9 cellular contexts compared by ENCODE assay signal in genomic region chr11:86592047-86592564, GRCh38.
A peak's percentile ranks its signal among the peaks of the same experiment; 100 is the strongest.
DNase-seq lines count a peak whose midpoint lies in the region; ATAC-seq, FAIRE-seq and TF ChIP-seq lines count a peak whose summit lies in the region.
"Had no signal": no experiment of that assay in that cellular context is flagged by ENCODE, and none has a peak within 500 bp of the region (broad histone marks: within the 10 kb centered on the region; RNA-seq: fewer than 3 reads in every experiment).

No MANE protein-coding gene starts in this region.

- H3F3A ChIP-seq in Loucy (ENCODE audit: low read depth) = no peaks in the 10 kb centered on the region

- H3K9me3 ChIP-seq in Loucy (ENCODE audit: insufficient read depth, low read depth, low read length) (no peaks in the 10 kb centered on the region), neuronal stem cell (replicated peaks in 1 of 2; ENCODE audit: control insufficient read depth in 2 of 2, insufficient read depth in 1 of 2, low read depth in 1 of 2, low read length in 2 of 2) (peaks cover 2 to 3% of the 10 kb centered on the region in 2 donors)

- no peak overlapping the region for H2AK5ac ChIP-seq in neuronal stem cell (ENCODE audit: low read depth, low read length)

- no peak overlapping the region for H2BK12ac ChIP-seq in neuronal stem cell (ENCODE audit: low read length)

- H3K4me3 ChIP-seq in Loucy (ENCODE audit: low read length, poor library complexity, severe bottlenecking) (no peak overlapping the region), bronchial epithelial cell (ENCODE audit: low read depth, low read length) (no peak overlapping the region), neuronal stem cell (ENCODE audit: low read length in 2 of 2) (no peak overlapping the region)

- H2BK5ac ChIP-seq in neuronal stem cell (ENCODE audit: low read length) = no peak overlapping the region

- H4K91ac ChIP-seq in neuronal stem cell (ENCODE audit: low read depth, low read length, poor library complexity) = no peak overlapping the region

- H3K14ac ChIP-seq in neuronal stem cell (ENCODE audit: low read length) = no peak overlapping the region

- H2BK120ac ChIP-seq in neuronal stem cell (ENCODE audit: low read depth, low read length) = no peak overlapping the region

- H3K36me3 ChIP-seq in Loucy (ENCODE audit: insufficient read depth, low read length) = no peaks in the 10 kb centered on the region
- no peaks in the 10 kb centered on the region for H3K36me3 ChIP-seq in bronchial epithelial cell (ENCODE audit: control insufficient read depth, insufficient read depth, low read length)
- H3K36me3 ChIP-seq in neuronal stem cell (replicated peaks in 1 of 2; ENCODE audit: control insufficient read depth in 2 of 2, insufficient read depth in 2 of 2, low read length in 2 of 2) = no peaks in the 10 kb centered on the region

- no peak overlapping the region for H2BK15ac ChIP-seq in neuronal stem cell (ENCODE audit: low read length)

- H2AFZ ChIP-seq in Loucy (ENCODE audit: low read length) = peak overlapping the region; percentile 65
- H2AFZ ChIP-seq in neuronal stem cell (ENCODE audit: low read length) = no peak overlapping the region

- no peaks in the 10 kb centered on the region for H3K9me2 ChIP-seq in Loucy (replicated peaks; ENCODE audit: low read depth, low read length)

- in situ Hi-C loops in KBM-7 (cut with MboI; ENCODE audit: low pct_unique_long_range_greater_than_20kb, low sequenced_read_pairs) = no loop called here

- TF ChIP-seq CTCF in Loucy (conservative IDR thresholded peaks at IDR 0.05; ENCODE audit: low read length) = no peak
- no peak for TF ChIP-seq CTCF in bronchial epithelial cell (IDR thresholded peaks at IDR 0.05; ENCODE audit: insufficient read depth, low read length, severe bottlenecking)

- no peak for FAIRE-seq in bronchial epithelial cell (lab: Jason Lieb, UNC)

- peaks cover 2% of the 10 kb centered on the region for H3K79me1 ChIP-seq in neuronal stem cell (ENCODE audit: low read depth, low read length)

- H3K9ac ChIP-seq in Loucy (ENCODE audit: low read depth, low read length, poor library complexity, severe bottlenecking) (peak overlapping the region; percentile 65), neuronal stem cell (ENCODE audit: low read depth, low read length, poor library complexity) (no peak overlapping the region)

- peaks cover 5% of the 10 kb centered on the region; the same call in 1 of the 2 replicates for H3K79me2 ChIP-seq in Loucy (ENCODE audit: insufficient read depth, low read length)

- ATAC-seq in HG02870 (IDR thresholded peaks at IDR 0.05; ENCODE audit: unreplicated experiment) (no peak), HG02973 (IDR thresholded peaks at IDR 0.05; ENCODE audit: unreplicated experiment) (no peak)

- no peak overlapping the region for H3K23ac ChIP-seq in neuronal stem cell (ENCODE audit: low read depth, low read length, poor library complexity)

- no peak overlapping the region for H3K18ac ChIP-seq in neuronal stem cell (ENCODE audit: low read length)

- DNase-seq in DMS79 (lab: John Stamatoyannopoulos, UW) (peak; percentile 90), bronchial epithelial cell (ENCODE audit: low read depth) (peak; percentile 67), neuronal stem cell (ENCODE audit: low spot score) (no peak), NCI-H187 treated with DMSO at 0.1 percent for 48 hours (lab: John Stamatoyannopoulos, UW) (no peak), KBM-7 (no peak)
- DNase-seq: SIG-M5 had no signal

- H3K4me2 ChIP-seq in Loucy (ENCODE audit: low read depth, low read length, poor library complexity, severe bottlenecking) (peak overlapping the region; percentile 63), neuronal stem cell (ENCODE audit: insufficient read depth, low read length, poor library complexity, severe bottlenecking) (no peak overlapping the region)

- WGBS in neuronal stem cell (ENCODE audit: extremely low coverage in 2 of 2, insufficient read length in 2 of 2, insufficient replicate concordance in 1 of 2), 2 donors = no CpG with 5 or more reads among the region's 1 CpG

- H3K4ac ChIP-seq in neuronal stem cell (ENCODE audit: low read length) = no peak overlapping the region

- H3K27me3 ChIP-seq in Loucy (ENCODE audit: insufficient read depth, low read length, poor library complexity, severe bottlenecking) = no peaks in the 10 kb centered on the region
- H3K27me3 ChIP-seq in bronchial epithelial cell (ENCODE audit: control insufficient read depth, insufficient read depth, low read length) = no peaks in the 10 kb centered on the region
- no peaks in the 10 kb centered on the region for H3K27me3 ChIP-seq in neuronal stem cell (ENCODE audit: control insufficient read depth in 3 of 3, insufficient read depth in 3 of 3, low read depth in 1 of 3, low read length in 3 of 3)

- no peaks in the 10 kb centered on the region for H4K20me1 ChIP-seq in Loucy (ENCODE audit: insufficient read depth, low read length, poor library complexity, severe bottlenecking)

- H3K4me1 ChIP-seq in Loucy (ENCODE audit: insufficient read depth, low read length, poor library complexity, severe bottlenecking) (peaks cover 55% of the 10 kb centered on the region), neuronal stem cell (ENCODE audit: control insufficient read depth in 2 of 2, insufficient read depth in 1 of 2, low read depth in 1 of 2, low read length in 2 of 2) (peaks cover 56 to 70% of the 10 kb centered on the region in 2 donors)

- H3K27ac ChIP-seq in neuronal stem cell (replicated peaks; ENCODE audit: low read length) = peak overlapping the region; percentile 40

- no peak overlapping the region for H4K8ac ChIP-seq in neuronal stem cell (ENCODE audit: low read depth, low read length)

Comparison
In these comparisons a context has a peak if more than half of its experiments do, and no peak if none do; other contexts are left out.
1. DNase-seq: peak in DMS79 (single experiment) and bronchial epithelial cell (single experiment); none in neuronal stem cell (single experiment), NCI-H187 treated with DMSO at 0.1 percent for 48 hours (single experiment) and KBM-7 (single experiment).